In the genomic region with DNA sequence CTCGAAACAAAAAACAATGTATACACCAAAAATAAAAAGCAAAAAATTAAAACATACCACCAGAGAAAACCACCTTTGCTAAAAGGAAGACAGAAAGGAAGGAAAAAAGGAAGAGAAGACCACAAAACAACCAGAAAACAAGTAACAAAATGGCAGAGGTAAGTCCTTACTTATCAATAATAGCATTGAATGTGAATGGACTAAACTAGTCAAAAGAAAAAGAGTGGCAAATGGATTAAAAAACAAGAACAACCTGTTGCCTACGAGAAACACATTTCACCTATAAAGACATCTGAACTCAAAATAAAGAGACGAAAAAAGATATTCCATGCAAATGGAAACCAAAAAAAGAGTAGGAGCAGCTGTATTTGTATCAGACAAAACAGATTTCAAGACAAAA, we compare ENCODE assay signal across 18 cellular contexts. TPM values are rescaled to one million over a fixed set of nuclear protein-coding genes. Genes with fewer than 3 reads are reported as not detected.
DNase-seq lines count a peak whose midpoint lies in the region; ATAC-seq and TF ChIP-seq lines count a peak whose summit lies in the region.
"Had no signal": no experiment of that assay in that cellular context is flagged by ENCODE, and none has a peak within 500 bp of the region (broad histone marks: within the 10 kb centered on the region; RNA-seq: fewer than 3 reads in every experiment).

No MANE protein-coding gene starts in this region.

- H3K27me3 Mint-ChIP-seq in activated naive CD4-positive, alpha-beta T cell treated with anti-CD3 and anti-CD28 coated beads, Interleukin-2, amount 50 U/mL, for 24 hours: no peaks in the 10 kb centered on the region
- no peaks in the 10 kb centered on the region for H3K27me3 Mint-ChIP-seq in activated naive CD4-positive, alpha-beta T cell treated with anti-CD3 and anti-CD28 coated beads for 36 hours (ENCODE audit: low read depth)
- H3K27me3 Mint-ChIP-seq in CD4-positive, alpha-beta T cell: no peaks in the 10 kb centered on the region
- no peaks in the 10 kb centered on the region for H3K27me3 Mint-ChIP-seq in WTC11 (ENCODE audit: low read depth)
- H3K27me3 Mint-ChIP-seq in naive thymus-derived CD8-positive, alpha-beta T cell: no peaks in the 10 kb centered on the region
- H3K27me3 Mint-ChIP-seq: CD8-positive, alpha-beta memory T cell had no signal

- POLR2A ChIA-PET in CD4-positive, alpha-beta T cell (lab: Charles Lee): no interaction called here
- POLR2A ChIA-PET in WTC11 (lab: Charles Lee): no interaction called here
- POLR2A ChIA-PET in naive thymus-derived CD8-positive, alpha-beta T cell (lab: Charles Lee): no interaction called here

- H3K27ac ChIP-seq in CD4-positive, alpha-beta T cell (ENCODE audit: low read depth, low read length): no peak overlapping the region
- H3K27ac ChIP-seq: BLaER1 treated with 17β-estradiol and CSF1 and Interleukin-3, amounts not matched to agents 10 nM and 100 nM; GM23248; HL-60 had no signal

- no peaks in the 10 kb centered on the region for H3K9me3 ChIP-seq in CD4-positive, alpha-beta T cell (ENCODE audit: control insufficient read depth, low read length)

- ATAC-seq in CD4-positive, alpha-beta T cell (ENCODE audit: poor library complexity): no peak
- ATAC-seq in WTC11: no peak
- no peak for ATAC-seq in naive thymus-derived CD8-positive, alpha-beta T cell

- intact Hi-C loops in activated naive CD4-positive, alpha-beta T cell treated with anti-CD3 and anti-CD28 coated beads for 36 hours (cut with micrococcal nuclease): no loop called here
- intact Hi-C loops in CD4-positive, alpha-beta T cell (cut with DNase I, micrococcal nuclease): no loop called here

- no peak for DNase-seq in activated naive CD4-positive, alpha-beta T cell treated with anti-CD3 and anti-CD28 coated beads for 36 hours
- no peak for DNase-seq in CD4-positive, alpha-beta T cell
- DNase-seq in WTC11 (ENCODE audit: low spot score) (no peak), mucosa of gallbladder (ENCODE audit: low spot score) (no peak), HPDE6-E6E7 (ENCODE audit: extremely low spot score) (no peak)
- no peak for DNase-seq in naive thymus-derived CD8-positive, alpha-beta T cell
- DNase-seq: 8988T; CD8-positive, alpha-beta memory T cell; COR-L47; GM23248; HCEC 1CT; HFFc6; IMR-90 had no signal

- peaks cover 38% of the 10 kb centered on the region for H3K36me3 Mint-ChIP-seq in activated naive CD4-positive, alpha-beta T cell treated with anti-CD3 and anti-CD28 coated beads, Interleukin-2, amount 50 U/mL, for 24 hours
- H3K36me3 Mint-ChIP-seq in activated naive CD4-positive, alpha-beta T cell treated with anti-CD3 and anti-CD28 coated beads for 36 hours (ENCODE audit: low read depth): peaks cover 63% of the 10 kb centered on the region
- H3K36me3 Mint-ChIP-seq in CD4-positive, alpha-beta T cell (ENCODE audit: low read depth): peaks cover 96% of the 10 kb centered on the region
- H3K36me3 Mint-ChIP-seq in WTC11: peaks cover 59% of the 10 kb centered on the region
- H3K36me3 Mint-ChIP-seq in naive thymus-derived CD8-positive, alpha-beta T cell: peaks cover 0 to 88% (median 32%) of the 10 kb centered on the region in 3 donors

- no peaks in the 10 kb centered on the region for H3K9me3 Mint-ChIP-seq in activated naive CD4-positive, alpha-beta T cell treated with anti-CD3 and anti-CD28 coated beads, Interleukin-2, amount 50 U/mL, for 24 hours
- H3K9me3 Mint-ChIP-seq in activated naive CD4-positive, alpha-beta T cell treated with anti-CD3 and anti-CD28 coated beads for 36 hours: no peaks in the 10 kb centered on the region
- no peaks in the 10 kb centered on the region for H3K9me3 Mint-ChIP-seq in CD4-positive, alpha-beta T cell
- H3K9me3 Mint-ChIP-seq in WTC11: no peaks in the 10 kb centered on the region
- no peaks in the 10 kb centered on the region for H3K9me3 Mint-ChIP-seq in naive thymus-derived CD8-positive, alpha-beta T cell
- H3K9me3 Mint-ChIP-seq: CD8-positive, alpha-beta memory T cell; HFFc6 had no signal

- no peak for TF ChIP-seq CTCF in CD4-positive, alpha-beta T cell (IDR thresholded peaks at IDR 0.05)
- no peak for TF ChIP-seq CTCF in WTC11 (IDR thresholded peaks at IDR 0.05)

- peaks cover 91% of the 10 kb centered on the region for H3K4me1 Mint-ChIP-seq in activated naive CD4-positive, alpha-beta T cell treated with anti-CD3 and anti-CD28 coated beads, Interleukin-2, amount 50 U/mL, for 24 hours
- H3K4me1 Mint-ChIP-seq in activated naive CD4-positive, alpha-beta T cell treated with anti-CD3 and anti-CD28 coated beads for 36 hours (ENCODE audit: low read depth): peaks cover 60% of the 10 kb centered on the region
- H3K4me1 Mint-ChIP-seq in CD4-positive, alpha-beta T cell (ENCODE audit: low read depth): peaks cover 86% of the 10 kb centered on the region
- peaks cover 19% of the 10 kb centered on the region for H3K4me1 Mint-ChIP-seq in WTC11
- peaks cover 45 to 79% (median 71%) of the 10 kb centered on the region in 4 donors for H3K4me1 Mint-ChIP-seq in naive thymus-derived CD8-positive, alpha-beta T cell

- peak overlapping the region; percentile 11 for H3K4me3 Mint-ChIP-seq in activated naive CD4-positive, alpha-beta T cell treated with anti-CD3 and anti-CD28 coated beads, Interleukin-2, amount 50 U/mL, for 24 hours
- H3K4me3 Mint-ChIP-seq in activated naive CD4-positive, alpha-beta T cell treated with anti-CD3 and anti-CD28 coated beads for 36 hours: no peak overlapping the region
- peak overlapping the region; percentile 45 for H3K4me3 Mint-ChIP-seq in CD4-positive, alpha-beta T cell
- no peak overlapping the region for H3K4me3 Mint-ChIP-seq in WTC11
- H3K4me3 Mint-ChIP-seq in naive thymus-derived CD8-positive, alpha-beta T cell: peak overlapping the region in 2 of 10 donors; percentile 12 to 27
- H3K4me3 Mint-ChIP-seq: HFFc6 had no signal

- CTCF ChIA-PET in activated naive CD4-positive, alpha-beta T cell treated with anti-CD3 and anti-CD28 coated beads for 36 hours (lab: Charles Lee): interaction anchor here (1.0 kb wide), 1 partner anchor 22 kb away, joined by 5 read pairs; no protein-coding TSS in a partner anchor
- CTCF ChIA-PET in CD4-positive, alpha-beta T cell (lab: Charles Lee): interaction anchor here (1.4 kb wide), 1 partner anchor 9 kb away, joined by 3 read pairs; no protein-coding TSS in a partner anchor
- CTCF ChIA-PET in WTC11 (lab: Charles Lee): no interaction called here

- no peaks in the 10 kb centered on the region for H3K27me3 ChIP-seq in CD4-positive, alpha-beta T cell (ENCODE audit: control insufficient read depth, insufficient read depth, low read length)
- H3K27me3 ChIP-seq: BLaER1 treated with 17β-estradiol and CSF1 and Interleukin-3, amounts not matched to agents 10 nM and 100 nM had no signal

- H3K27ac Mint-ChIP-seq in activated naive CD4-positive, alpha-beta T cell treated with anti-CD3 and anti-CD28 coated beads, Interleukin-2, amount 50 U/mL, for 24 hours: peak overlapping the region; percentile 5
- H3K27ac Mint-ChIP-seq in activated naive CD4-positive, alpha-beta T cell treated with anti-CD3 and anti-CD28 coated beads for 36 hours: no peak overlapping the region
- peak overlapping the region; percentile 6 for H3K27ac Mint-ChIP-seq in CD4-positive, alpha-beta T cell
- H3K27ac Mint-ChIP-seq in WTC11: peak overlapping the region; percentile 10; the same call in 1 of the 2 replicates
- peak overlapping the region in 6 of 10 donors; percentile 1 to 73 (median 26) for H3K27ac Mint-ChIP-seq in naive thymus-derived CD8-positive, alpha-beta T cell
- H3K27ac Mint-ChIP-seq: HFFc6 had no signal

TF ChIP-seq in WTC11, 78 proteins besides CTCF, POLR2A, EP300 and RAD21:
- no peak for TF ChIP-seq CBFB (CRISPR knock-in tag; IDR thresholded peaks at IDR 0.05; ENCODE audit: low read depth)
- TF ChIP-seq, protein P1, sequence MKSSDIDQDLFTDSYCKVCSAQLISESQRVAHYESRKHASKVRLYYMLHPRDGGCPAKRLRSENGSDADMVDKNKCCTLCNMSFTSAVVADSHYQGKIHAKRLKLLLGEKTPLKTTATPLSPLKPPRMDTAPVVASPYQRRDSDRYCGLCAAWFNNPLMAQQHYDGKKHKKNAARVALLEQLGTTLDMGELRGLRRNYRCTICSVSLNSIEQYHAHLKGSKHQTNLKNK (CRISPR knock-in tag; IDR thresholded peaks at IDR 0.05): no peak

RNA-seq across cellular contexts. Expression of a gene that starts 22.2 kb away (rescaled TPM):
- 10 to 100 TPM; 46.6 to 55.7 TPM for total RNA-seq in activated naive CD4-positive, alpha-beta T cell treated with anti-CD3 and anti-CD28 coated beads for 36 hours
- total RNA-seq in CD4-positive, alpha-beta T cell: 10 to 100 TPM; 19.0 to 22.8 TPM
- total RNA-seq in WTC11 (2021) (58.3 to 60.8 TPM (median 58.5 TPM) in 3 replicates), mucosa of gallbladder (33.5 TPM)
- total RNA-seq in naive thymus-derived CD8-positive, alpha-beta T cell: 10 to 100 TPM; 46.2 to 47.0 TPM
- 10 to 100 TPM; 62.1 to 84.8 (median 65.4) TPM for polyA plus RNA-seq in naive thymus-derived CD8-positive, alpha-beta T cell

RNA-seq across cellular contexts. Expression of a gene that starts 23.1 kb away (rescaled TPM):
- under 1 TPM; 0.76 to 0.99 TPM for total RNA-seq in activated naive CD4-positive, alpha-beta T cell treated with anti-CD3 and anti-CD28 coated beads for 36 hours
- under 1 TPM; 0.64 to 0.66 TPM for total RNA-seq in CD4-positive, alpha-beta T cell
- total RNA-seq in WTC11 (2021) (4.5 to 6.4 TPM (median 6.1 TPM) in 3 replicates), mucosa of gallbladder (2.9 TPM)
- 1 to 10 TPM; 4.1 to 4.7 TPM for total RNA-seq in naive thymus-derived CD8-positive, alpha-beta T cell
- 10 to 100 TPM in 1 of 3 donors, 1 to 10 TPM in 2; 4.7 to 16.0 (median 7.1) TPM for polyA plus RNA-seq in naive thymus-derived CD8-positive, alpha-beta T cell

RNA-seq across cellular contexts. Expression of a gene that starts 58.7 kb away (rescaled TPM):
- not detected for total RNA-seq in activated naive CD4-positive, alpha-beta T cell treated with anti-CD3 and anti-CD28 coated beads for 36 hours
- 1 to 10 TPM in 1 of 2 experiments, under 1 TPM in 1; 0.42 to 1.1 TPM for total RNA-seq in CD4-positive, alpha-beta T cell
- total RNA-seq in WTC11 (2021) (0.73 to 1.1 TPM (median 0.92 TPM) in 3 replicates), mucosa of gallbladder (0.32 TPM)
- 1 to 10 TPM in 1 of 2 experiments, under 1 TPM in 1; 0.42 to 1.4 TPM for total RNA-seq in naive thymus-derived CD8-positive, alpha-beta T cell
- not detected for polyA plus RNA-seq in naive thymus-derived CD8-positive, alpha-beta T cell
- total RNA-seq: A673, GM23248, HFFc6, IMR-90 had no signal
- polyA plus RNA-seq: AG04450; CD8-positive, alpha-beta memory T cell; GM23248; IMR-90 had no signal

Comparison
In these comparisons a context has a peak if more than half of its experiments do, and no peak if none do; other contexts are left out.
1. H3K4me3 Mint-ChIP-seq: peak in activated naive CD4-positive, alpha-beta T cell treated with anti-CD3 and anti-CD28 coated beads, Interleukin-2, amount 50 U/mL, for 24 hours (single experiment) and CD4-positive, alpha-beta T cell (single experiment); none in activated naive CD4-positive, alpha-beta T cell treated with anti-CD3 and anti-CD28 coated beads for 36 hours (single experiment) and WTC11 (single experiment).